ENCODE assay signal across 30 cellular contexts in genomic region chr20:19600042-19600441, GRCh38.
"Had no signal": no experiment of that assay in that cellular context is flagged by ENCODE, and none has a peak within 500 bp of the region (broad histone marks: within the 10 kb centered on the region; RNA-seq: fewer than 3 reads in every experiment).

No MANE protein-coding gene starts in this region.

- H3K9me3 Mint-ChIP-seq: activated CD4-positive, alpha-beta memory T cell treated with anti-CD3 and anti-CD28 coated beads, Interleukin-2, amount 10 ng/mL, durations not matched to agents 7 days and 5 days; activated CD4-positive, alpha-beta T cell treated with anti-CD3 and anti-CD28 coated beads, Interleukin-2, amount 10 ng/mL, durations not matched to agents 7 days and 5 days; activated T-cell treated with anti-CD3 and anti-CD28 coated beads, Interleukin-2, amount 50 U/mL, for 24 hours; central memory CD8-positive, alpha-beta T cell; dendritic cell treated with granulocyte-macrophage colony-stimulating factor and Interleukin-4, amounts not matched to agents 40 ng/mL and 50 ng/mL, for 4 days had no signal

- H3K27ac ChIP-seq: brain microvascular endothelial cell, coronary artery, dorsolateral prefrontal cortex, esophagus muscularis mucosa, foreskin keratinocyte, gastrocnemius medialis had no signal

- H3K4me3 Mint-ChIP-seq: activated CD4-positive, alpha-beta memory T cell treated with anti-CD3 and anti-CD28 coated beads, Interleukin-2, amount 10 ng/mL, durations not matched to agents 7 days and 5 days; activated CD4-positive, alpha-beta T cell treated with anti-CD3 and anti-CD28 coated beads, Interleukin-2, amount 10 ng/mL, durations not matched to agents 7 days and 5 days; activated naive CD8-positive, alpha-beta T cell; activated T-cell treated with anti-CD3 and anti-CD28 coated beads, Interleukin-2, amount 50 U/mL, for 24 hours; activated T-helper 17 cell treated with anti-CD3 and anti-CD28 coated beads, Interleukin-2, amount 50 U/mL, for 72 hours; central memory CD8-positive, alpha-beta T cell; dendritic cell treated with granulocyte-macrophage colony-stimulating factor and Interleukin-4, amounts not matched to agents 40 ng/mL and 50 ng/mL, for 4 days had no signal

- H3K9me3 ChIP-seq: esophagus muscularis mucosa, gastrocnemius medialis had no signal

- ATAC-seq: activated T-helper 17 cell treated with anti-CD3 and anti-CD28 coated beads, Interleukin-2, amount 50 U/mL, for 72 hours; foreskin keratinocyte; gastrocnemius medialis had no signal

- H3K36me3 ChIP-seq: brain microvascular endothelial cell, esophagus muscularis mucosa, gastrocnemius medialis had no signal

- FAIRE-seq: astrocyte, bronchial epithelial cell had no signal

- H3K27me3 Mint-ChIP-seq: activated CD4-positive, alpha-beta memory T cell treated with anti-CD3 and anti-CD28 coated beads, Interleukin-2, amount 10 ng/mL, durations not matched to agents 7 days and 5 days; activated CD4-positive, alpha-beta T cell treated with anti-CD3 and anti-CD28 coated beads, Interleukin-2, amount 10 ng/mL, durations not matched to agents 7 days and 5 days; central memory CD8-positive, alpha-beta T cell; dendritic cell treated with granulocyte-macrophage colony-stimulating factor and Interleukin-4, amounts not matched to agents 40 ng/mL and 50 ng/mL, for 4 days had no signal

- H3K4me3 ChIP-seq: coronary artery, dorsolateral prefrontal cortex, esophagus muscularis mucosa, gastrocnemius medialis had no signal

- DNase-seq: activated CD4-positive, alpha-beta memory T cell treated with anti-CD3 and anti-CD28 coated beads, Interleukin-2, amount 10 ng/mL, durations not matched to agents 7 days and 5 days; activated CD4-positive, alpha-beta T cell treated with anti-CD3 and anti-CD28 coated beads for 1 hour; activated CD4-positive, alpha-beta T cell treated with anti-CD3 and anti-CD28 coated beads for 4 hours; activated CD4-positive, alpha-beta T cell treated with anti-CD3 and anti-CD28 coated beads, Interleukin-2, amount 10 ng/mL, durations not matched to agents 7 days and 5 days; activated CD4-positive, alpha-beta T cell treated with anti-CD3 and anti-CD28 coated beads, Interleukin-2, amount 50 U/mL, for 4 hours; activated CD8-positive, alpha-beta memory T cell treated with anti-CD3 and anti-CD28 coated beads, Interleukin-2, amount 50 U/mL, for 48 hours; activated effector memory CD4-positive, alpha-beta T cell treated with Interleukin-2 at 50 U/mL for 16 hours; activated gamma-delta T cell treated with Interleukin-2 at 50 U/mL for 16 hours; activated naive CD4-positive, alpha-beta T cell treated with anti-CD3 and anti-CD28 coated beads, Interleukin-2, amount 50 U/mL, for 16 hours; activated naive CD4-positive, alpha-beta T cell treated with Interleukin-2 at 50 U/mL for 16 hours; activated T-cell treated with anti-CD3 and anti-CD28 coated beads for 4 hours; activated T-cell treated with anti-CD3 and anti-CD28 coated beads, Interleukin-2, amount 50 U/mL, for 24 hours; amniotic stem cell; anterior cingulate cortex; brain microvascular endothelial cell; dorsolateral prefrontal cortex; effector memory CD4-positive, alpha-beta T cell; erythroblast; foreskin keratinocyte; gastrocnemius medialis; glutamatergic neuron; T-helper 2 cell had no signal

- H3K4me1 Mint-ChIP-seq: activated CD4-positive, alpha-beta memory T cell treated with anti-CD3 and anti-CD28 coated beads, Interleukin-2, amount 10 ng/mL, durations not matched to agents 7 days and 5 days; activated CD4-positive, alpha-beta T cell treated with anti-CD3 and anti-CD28 coated beads, Interleukin-2, amount 10 ng/mL, durations not matched to agents 7 days and 5 days; activated T-helper 17 cell treated with anti-CD3 and anti-CD28 coated beads, Interleukin-2, amount 50 U/mL, for 72 hours; central memory CD8-positive, alpha-beta T cell had no signal

- H3K27me3 ChIP-seq: brain microvascular endothelial cell, dorsolateral prefrontal cortex, esophagus muscularis mucosa, foreskin keratinocyte, gastrocnemius medialis had no signal

- H3K27ac Mint-ChIP-seq: activated CD4-positive, alpha-beta memory T cell treated with anti-CD3 and anti-CD28 coated beads, Interleukin-2, amount 10 ng/mL, durations not matched to agents 7 days and 5 days; activated CD4-positive, alpha-beta T cell treated with anti-CD3 and anti-CD28 coated beads, Interleukin-2, amount 10 ng/mL, durations not matched to agents 7 days and 5 days; activated naive CD8-positive, alpha-beta T cell; activated T-cell treated with anti-CD3 and anti-CD28 coated beads, Interleukin-2, amount 50 U/mL, for 24 hours; activated T-helper 17 cell treated with anti-CD3 and anti-CD28 coated beads, Interleukin-2, amount 50 U/mL, for 72 hours; dendritic cell treated with granulocyte-macrophage colony-stimulating factor and Interleukin-4, amounts not matched to agents 40 ng/mL and 50 ng/mL, for 4 days had no signal

- H3K36me3 Mint-ChIP-seq: activated naive CD8-positive, alpha-beta T cell had no signal

- H3K4me1 ChIP-seq: foreskin keratinocyte had no signal
